32 cellular contexts compared by ENCODE assay signal in genomic region chr1:58627221-58627620, GRCh38. TPM values are rescaled to one million over a fixed set of nuclear protein-coding genes. Genes with fewer than 3 reads are reported as not detected.
"Had no signal": no experiment of that assay in that cellular context is flagged by ENCODE, and none has a peak within 500 bp of the region (broad histone marks: within the 10 kb centered on the region; RNA-seq: fewer than 3 reads in every experiment).

No MANE protein-coding gene starts in this region.

- DNase-seq: activated CD4-positive, alpha-beta memory T cell treated with anti-CD3 and anti-CD28 coated beads, Interleukin-2, amount 10 ng/mL, durations not matched to agents 7 days and 5 days; activated CD4-positive, alpha-beta T cell treated with anti-CD3 and anti-CD28 coated beads for 36 hours; activated CD4-positive, alpha-beta T cell treated with anti-CD3 and anti-CD28 coated beads, Interleukin-2, amount 50 U/mL, for 1 hour; activated gamma-delta T cell; activated naive CD4-positive, alpha-beta T cell treated with anti-CD3 and anti-CD28 coated beads for 36 hours; activated T-cell treated with anti-CD3 and anti-CD28 coated beads for 4 hours; activated T-cell treated with anti-CD3 and anti-CD28 coated beads, Interleukin-2, amount 50 U/mL, for 48 hours; amygdala; Kasumi-1; NCI-H1048; NCI-H1417 treated with DMSO at 0.1 percent for 48 hours; NCI-H1694; NCI-H2029; NCI-H2107; NCI-H2171 treated with DMSO at 0.1 percent for 48 hours; NCI-H345; NCI-H510A; NCI-H526 treated with DMSO at 0.1 percent for 48 hours; NCI-H82; NK-92 treated with Interleukin-12 subunit alpha and Interleukin-12 subunit beta, amount 100 ng/mL, for 24 hours; OCI-M1; Right ventricle myocardium superior; SJCRH30; SK-N-SH; T-helper 1 cell had no signal

- H3K27ac ChIP-seq: cardiac muscle cell, RWPE1, SJCRH30, VCaP had no signal

- ATAC-seq: activated CD4-positive, alpha-beta T cell treated with anti-CD3 and anti-CD28 coated beads for 36 hours; activated T-helper 17 cell treated with anti-CD3 and anti-CD28 coated beads, Interleukin-2, amount 50 U/mL, for 72 hours; Panc1 had no signal

RNA-seq across cellular contexts. Expression of gene TACSTD2, which starts 50.2 kb away (rescaled TPM):
- total RNA-seq: activated CD4-positive, alpha-beta memory T cell treated with anti-CD3 and anti-CD28 coated beads, Interleukin-2, amount 10 ng/mL, durations not matched to agents 7 days and 5 days; activated CD8-positive, alpha-beta memory T cell treated with anti-CD3 and anti-CD28 coated beads for 36 hours; activated naive CD4-positive, alpha-beta T cell treated with anti-CD3 and anti-CD28 coated beads for 36 hours; cardiac muscle cell; Right ventricle myocardium superior; SJCRH30; T-helper 2 cell treated with Interferon-gamma antibody and Interleukin-4, amounts not matched to agents 100 ng/mL and 5 ng/mL, for 36 hours had no signal
